1 cellular context compared by ENCODE assay signal in genomic region chr7:18221377-18222290, GRCh38.
TF ChIP-seq lines count a peak whose summit lies in the region.

No MANE protein-coding gene starts in this region.

TF ChIP-seq in liver, 16 proteins besides CTCF, POLR2A, EP300 and RAD21 (continued from another document):
- TF ChIP-seq REST (IDR thresholded peaks at IDR 0.05) = no peak
TF ChIP-seq in liver: peak in this region for 1.
